In genomic region chr20:17593902-17594301, GRCh38 we compare ENCODE assay signal across 17 cellular contexts. TPM values are rescaled to one million over a fixed set of nuclear protein-coding genes. Genes with fewer than 3 reads are reported as not detected.
DNase-seq lines count a peak whose midpoint lies in the region; ATAC-seq and TF ChIP-seq lines count a peak whose summit lies in the region.
"Had no signal": no experiment of that assay in that cellular context is flagged by ENCODE, and none has a peak within 500 bp of the region (broad histone marks: within the 10 kb centered on the region; RNA-seq: fewer than 3 reads in every experiment).

No MANE protein-coding gene starts in this region.

- H2AFZ ChIP-seq in HCT116 (ENCODE audit: low read depth, low read length, poor library complexity, severe bottlenecking) = no peak overlapping the region
- no peak overlapping the region for H2AFZ ChIP-seq in mammary epithelial cell (ENCODE audit: low read depth, low read length)

- no peak for DNase-seq in HCT116 (ENCODE audit: low read depth, low spot score)
- DNase-seq in mammary epithelial cell = no peak
- DNase-seq in mesothelial cell of epicardium (ENCODE audit: low spot score in 2 of 2, unreplicated experiment in 2 of 2) = no peak
- DNase-seq in thoracic aorta (ENCODE audit: low spot score) = no peak
- DNase-seq in NCI-H1436 (lab: John Stamatoyannopoulos, UW) = no peak
- DNase-seq: activated CD4-positive, alpha-beta T cell treated with anti-CD3 and anti-CD28 coated beads, Interleukin-2, amount 10 ng/mL, durations not matched to agents 24 days and 14 days; NCI-H2107; NK-92 treated with Interleukin-12 subunit alpha and Interleukin-12 subunit beta, amount 100 ng/mL, for 24 hours; stimulated activated CD4-positive, alpha-beta T cell treated with anti-CD3 and anti-CD28 coated beads, Interleukin-4, amount 100 ng/mL, for 4 hours; stimulated activated naive CD8-positive, alpha-beta T cell treated with anti-CD3 and anti-CD28 coated beads, Interleukin-15, Interleukin-2, amounts not matched to agents 100 U/mL and 50 U/mL, for 24 hours; T-helper 17 cell had no signal

- H3K4me2 ChIP-seq in HCT116 (ENCODE audit: low read length) (peak overlapping the region; percentile 1; the same call in 1 of the 2 replicates), mammary epithelial cell (ENCODE audit: insufficient read depth, low read depth, low read length) (peak overlapping the region; percentile 53)

- POLR2A ChIA-PET in HCT116 (lab: Charles Lee) = interaction anchor here (1.3 to 1.9 kb wide), 2 partner anchors 17 to 24 kb away, joined by 4 to 9 read pairs; partner anchors contain the start of gene DSTN

- ATAC-seq in HCT116 (no peak), thoracic aorta (ENCODE audit: insufficient number of reproducible peaks, low FRiP score, low read depth) (no peak), GM19023 (IDR thresholded peaks at IDR 0.05; ENCODE audit: unreplicated experiment) (no peak), HG03469 (IDR thresholded peaks at IDR 0.05; ENCODE audit: unreplicated experiment) (no peak)
- ATAC-seq: stimulated activated naive CD8-positive, alpha-beta T cell treated with anti-CD3 and anti-CD28 coated beads, Interleukin-15, Interleukin-2, amounts not matched to agents 100 U/mL and 50 U/mL, for 24 hours; T-helper 17 cell had no signal

- no peaks in the 10 kb centered on the region for H3K27me3 Mint-ChIP-seq in mesothelial cell of epicardium (ENCODE audit: low read depth)
- H3K27me3 Mint-ChIP-seq: activated CD4-positive, alpha-beta T cell treated with anti-CD3 and anti-CD28 coated beads, Interleukin-2, amount 10 ng/mL, durations not matched to agents 24 days and 14 days; activated naive CD4-positive, alpha-beta T cell treated with anti-CD3 and anti-CD28 coated beads, Interleukin-2, amount 50 U/mL, for 24 hours; IgD-negative memory B cell; T-helper 17 cell had no signal

- H3K4me3 ChIP-seq in HCT116 (replicated peaks in 1 of 2; ENCODE audit: low read depth in 1 of 2, low read length in 2 of 2) (no peak overlapping the region), mammary epithelial cell (replicated peaks in 1 of 3; ENCODE audit: insufficient read depth in 1 of 3, low read depth in 2 of 3, low read length in 3 of 3) (no peak overlapping the region), thoracic aorta (peak overlapping the region; percentile 40)
- H3K4me3 ChIP-seq: mucosa of descending colon, SK-N-MC had no signal

- TF ChIP-seq RAD21 in HCT116 (IDR thresholded peaks at IDR 0.05; ENCODE audit: low read depth) = no peak

- H3K9me2 ChIP-seq in HCT116 (ENCODE audit: insufficient read depth) = no peaks in the 10 kb centered on the region

- peaks cover 11% of the 10 kb centered on the region for H3K36me3 Mint-ChIP-seq in mesothelial cell of epicardium

- in situ Hi-C loops in mammary epithelial cell (cut with MboI; ENCODE audit: low sequenced_read_pairs in 2 of 2) = no loop called here

- H3K4me3 Mint-ChIP-seq in mesothelial cell of epicardium = no peak overlapping the region
- H3K4me3 Mint-ChIP-seq: activated CD4-positive, alpha-beta T cell treated with anti-CD3 and anti-CD28 coated beads, Interleukin-2, amount 10 ng/mL, durations not matched to agents 24 days and 14 days; activated naive CD4-positive, alpha-beta T cell treated with anti-CD3 and anti-CD28 coated beads, Interleukin-2, amount 50 U/mL, for 24 hours; IgD-negative memory B cell; T-helper 17 cell had no signal

- peak overlapping the region; percentile 77 for H3K27ac Mint-ChIP-seq in mesothelial cell of epicardium
- H3K27ac Mint-ChIP-seq: activated CD4-positive, alpha-beta T cell treated with anti-CD3 and anti-CD28 coated beads, Interleukin-2, amount 10 ng/mL, durations not matched to agents 24 days and 14 days; activated naive CD4-positive, alpha-beta T cell treated with anti-CD3 and anti-CD28 coated beads, Interleukin-2, amount 50 U/mL, for 24 hours had no signal

- RAD21 ChIA-PET in HCT116 (lab: Charles Lee; ENCODE audit: low non-redundant PET in 1 of 2, low total read pairs in 2 of 2, uncharacterized antibody in 2 of 2, unreplicated experiment in 2 of 2) = no interaction called here

- H3K4me1 Mint-ChIP-seq in mesothelial cell of epicardium = peaks cover 59% of the 10 kb centered on the region

- TF ChIP-seq CTCF in HCT116 (IDR thresholded peaks at IDR 0.05 in 2 of 3, conservative IDR thresholded peaks at IDR 0.05 in 1 of 3; ENCODE audit: borderline replicate concordance in 1 of 3, insufficient read depth in 1 of 3, low read depth in 2 of 3, low read length in 2 of 3) (no peak), mammary epithelial cell (conservative IDR thresholded peaks at IDR 0.05 in 1 of 2, IDR thresholded peaks at IDR 0.05 in 1 of 2; ENCODE audit: extremely low read depth in 1 of 2, insufficient read depth in 1 of 2, low read depth in 1 of 2, low read length in 2 of 2) (no peak), mesothelial cell of epicardium (IDR thresholded peaks at IDR 0.05; ENCODE audit: unreplicated experiment) (no peak), thoracic aorta (IDR thresholded peaks at IDR 0.05) (no peak)

- H3K79me2 ChIP-seq in HCT116 (ENCODE audit: insufficient read depth, low read length) = peaks cover 99% of the 10 kb centered on the region
- peaks cover 99% of the 10 kb centered on the region for H3K79me2 ChIP-seq in mammary epithelial cell (ENCODE audit: insufficient read depth, low read length)

- H3K27me3 ChIP-seq in HCT116 (ENCODE audit: insufficient read depth, low read length) (no peaks in the 10 kb centered on the region), mammary epithelial cell (ENCODE audit: insufficient read depth, low read length) (no peaks in the 10 kb centered on the region), thoracic aorta (replicated peaks; ENCODE audit: insufficient read depth) (no peaks in the 10 kb centered on the region)

- H3K27ac ChIP-seq in HCT116 (ENCODE audit: low read depth, low read length) (no peak overlapping the region), mammary epithelial cell (ENCODE audit: insufficient read depth, low read depth, low read length) (peak overlapping the region; percentile 4), thoracic aorta (peak overlapping the region; percentile 80 to 87)
- H3K27ac ChIP-seq: SK-N-MC had no signal

- H4K20me1 ChIP-seq in HCT116 (ENCODE audit: insufficient read depth) (peaks cover 18% of the 10 kb centered on the region; the same call in 1 of the 2 replicates), mammary epithelial cell (ENCODE audit: insufficient read depth, low read length) (peaks cover 19% of the 10 kb centered on the region)

- WGBS in mammary epithelial cell (ENCODE audit: low coverage, missing lambda C conversion rate) = 93% methylated on average over 4 of the region's 4 CpGs

- dilution Hi-C loops in mammary epithelial cell (cut with HindIII; ENCODE audit: low sequenced_read_pairs) = loop anchor here (5.0 kb wide), 1 partner anchor 52 kb away; no protein-coding TSS in a partner anchor

- H3K36me3 ChIP-seq in HCT116 (ENCODE audit: control insufficient read depth in 1 of 2, insufficient read depth in 2 of 2, low read length in 2 of 2) (0 out of 4 replicates have a peak, but pooled peaks cover 0 to 12% of the 10 kb centered on the region in 2 experiments), mammary epithelial cell (ENCODE audit: insufficient read depth, low read length) (peaks cover 5% of the 10 kb centered on the region), thoracic aorta (peaks cover 7% of the 10 kb centered on the region)

- peaks cover 11% of the 10 kb centered on the region for H3K9me3 Mint-ChIP-seq in mesothelial cell of epicardium
- H3K9me3 Mint-ChIP-seq: activated CD4-positive, alpha-beta T cell treated with anti-CD3 and anti-CD28 coated beads, Interleukin-2, amount 10 ng/mL, durations not matched to agents 24 days and 14 days; activated naive CD4-positive, alpha-beta T cell treated with anti-CD3 and anti-CD28 coated beads, Interleukin-2, amount 50 U/mL, for 24 hours had no signal

- H3K4me1 ChIP-seq in HCT116 (ENCODE audit: control insufficient read depth in 1 of 2, insufficient read depth in 2 of 2, low read length in 2 of 2) = peaks cover 4 to 25% of the 10 kb centered on the region in 2 experiments; a peak in 3 of 4 replicates
- peaks cover 24% of the 10 kb centered on the region for H3K4me1 ChIP-seq in mammary epithelial cell (ENCODE audit: insufficient read depth, low read length)
- H3K4me1 ChIP-seq in thoracic aorta (ENCODE audit: control insufficient read depth in 1 of 2, low read depth in 2 of 2) = peaks cover 61 to 94% of the 10 kb centered on the region in 2 donors

- BruUV-seq in HCT116 (replicated peaks; lab: Mats Ljungman, UMichigan) (no TSS peak), mammary epithelial cell (replicated peaks; lab: Mats Ljungman, UMichigan) (no TSS peak)

- CTCF ChIA-PET in HCT116 (lab: Charles Lee) = interaction anchor here (1.5 kb wide), 1 partner anchor 790 kb away, joined by 3 read pairs; no protein-coding TSS in a partner anchor
- CTCF ChIA-PET in mammary epithelial cell (lab: Charles Lee; ENCODE audit: low non-redundant PET) = interaction anchor here (0.7 kb wide), 1 partner anchor 11 kb away, joined by 8 read pairs; no protein-coding TSS in a partner anchor

- intact Hi-C loops in HCT116 (cut with micrococcal nuclease) = no loop called here
- intact Hi-C loops in mammary epithelial cell (cut with micrococcal nuclease) = no loop called here

- H3K9ac ChIP-seq in HCT116 (ENCODE audit: low read length) (no peak overlapping the region), mammary epithelial cell (ENCODE audit: insufficient read depth, low read length) (no peak overlapping the region)

- TF ChIP-seq POLR2A in HCT116 (IDR thresholded peaks at IDR 0.05; ENCODE audit: borderline replicate concordance, extremely low read depth, insufficient read depth, insufficient read length) = no peak

- H3K9me3 ChIP-seq in HCT116 (ENCODE audit: control insufficient read depth in 1 of 2, insufficient read depth in 1 of 2, low read depth in 1 of 2, low read length in 2 of 2) (no peaks in the 10 kb centered on the region), mammary epithelial cell (replicated peaks; ENCODE audit: insufficient read depth, low read length) (no peaks in the 10 kb centered on the region), thoracic aorta (no peaks in the 10 kb centered on the region)
- H3K9me3 ChIP-seq: mucosa of descending colon had no signal

TF ChIP-seq in HCT116, 20 proteins besides CTCF, POLR2A, EP300 and RAD21 (continues in another document):
- TF ChIP-seq FOSL1 (IDR thresholded peaks at IDR 0.05; ENCODE audit: low read depth) = no peak
- no peak for TF ChIP-seq JUND (IDR thresholded peaks at IDR 0.05)
- TF ChIP-seq SP1 (IDR thresholded peaks at IDR 0.05; ENCODE audit: low read depth) = no peak
- TF ChIP-seq CEBPB (IDR thresholded peaks at IDR 0.05; ENCODE audit: low read depth) = no peak
- no peak for TF ChIP-seq SRF (IDR thresholded peaks at IDR 0.05; ENCODE audit: low read depth)
- no peak for TF ChIP-seq ZFX (IDR thresholded peaks at IDR 0.05)
- no peak for TF ChIP-seq ZNF274 (IDR thresholded peaks at IDR 0.05; ENCODE audit: low read depth, low read length)
- TF ChIP-seq EZH2 (IDR thresholded peaks at IDR 0.05) = no peak
- TF ChIP-seq SIN3A (IDR thresholded peaks at IDR 0.05; ENCODE audit: low read depth) = no peak

RNA-seq across cellular contexts. Expression of gene DSTN, which starts 24.0 kb away (rescaled TPM):
- 202 TPM for total RNA-seq in HCT116 (2021; ENCODE audit: unreplicated experiment)
- polyA plus RNA-seq in HCT116 (2012) = 96.2 and 121 TPM in 2 replicates
- 100 to 1,000 TPM; 398 to 428 TPM for total RNA-seq in mammary epithelial cell
- polyA plus RNA-seq in mammary epithelial cell = 211 TPM
- 110 TPM for polyA minus RNA-seq in mammary epithelial cell
- total RNA-seq in mesothelial cell of epicardium = 192 to 199 TPM (median 193 TPM) in 3 replicates
- 1,000 to 10,000 TPM; 1,342 to 1,977 TPM for total RNA-seq in thoracic aorta
